Comparison of ENCODE assay signal across 12 cellular contexts in genomic region chr6:158408552-158409130, GRCh38.
DNase-seq lines count a peak whose midpoint lies in the region; ATAC-seq and TF ChIP-seq lines count a peak whose summit lies in the region.
"Had no signal": no experiment of that assay in that cellular context is flagged by ENCODE, and none has a peak within 500 bp of the region (broad histone marks: within the 10 kb centered on the region; RNA-seq: fewer than 3 reads in every experiment).

No MANE protein-coding gene starts in this region.

- ATAC-seq in left ventricle myocardium superior, result peak; percentile 93
- ATAC-seq in HG02623 (IDR thresholded peaks at IDR 0.05; ENCODE audit: unreplicated experiment), result no peak
- ATAC-seq in GM21390 (IDR thresholded peaks at IDR 0.05; ENCODE audit: unreplicated experiment), result no peak
- ATAC-seq in GM18511 (IDR thresholded peaks at IDR 0.05; ENCODE audit: unreplicated experiment), result no peak

- in situ Hi-C loops in astrocyte of the cerebellum (cut with HindIII; ENCODE audit: low sequenced_read_pairs), result no loop called here

- TF ChIP-seq CTCF in astrocyte of the cerebellum (IDR thresholded peaks at IDR 0.05; ENCODE audit: low read depth, low read length, missing control alignments), result no peak

- intact Hi-C loops in left ventricle myocardium superior (cut with micrococcal nuclease), result no loop called here

- DNase-seq in ELR (ENCODE audit: low read depth) (peak; percentile 45), astrocyte of the cerebellum (ENCODE audit: low read depth) (peak; percentile 63), left ventricle myocardium superior (peak; percentile 79), renal cortical epithelial cell (ENCODE audit: low read depth) (peak; percentile 51)
- no peak for DNase-seq in activated CD4-positive, alpha-beta T cell treated with anti-CD3 and anti-CD28 coated beads, Interleukin-2, amount 50 U/mL, for 4 hours
- DNase-seq: activated effector memory CD4-positive, alpha-beta T cell treated with anti-CD3 and anti-CD28 coated beads, Interleukin-2, amount 50 U/mL, for 16 hours; DND-41; stimulated activated CD4-positive, alpha-beta T cell treated with anti-CD3 and anti-CD28 coated beads, Interleukin-1b, Interleukin-23, amount 100 ng/mL, for 48 hours had no signal

- no peak overlapping the region for H3K4me3 ChIP-seq in astrocyte of the cerebellum (ENCODE audit: low read depth, low read length)
- H3K4me3 ChIP-seq: hepatocyte had no signal

Comparison
In these comparisons a context has a peak if more than half of its experiments do, and no peak if none do; other contexts are left out.
1. DNase-seq: peak in ELR (single experiment), astrocyte of the cerebellum (single experiment), left ventricle myocardium superior (single experiment) and renal cortical epithelial cell (single experiment); none in activated CD4-positive, alpha-beta T cell treated with anti-CD3 and anti-CD28 coated beads, Interleukin-2, amount 50 U/mL, for 4 hours (0 of 2).